Comparison of ENCODE assay signal across 1 cellular context in the genomic region with DNA sequence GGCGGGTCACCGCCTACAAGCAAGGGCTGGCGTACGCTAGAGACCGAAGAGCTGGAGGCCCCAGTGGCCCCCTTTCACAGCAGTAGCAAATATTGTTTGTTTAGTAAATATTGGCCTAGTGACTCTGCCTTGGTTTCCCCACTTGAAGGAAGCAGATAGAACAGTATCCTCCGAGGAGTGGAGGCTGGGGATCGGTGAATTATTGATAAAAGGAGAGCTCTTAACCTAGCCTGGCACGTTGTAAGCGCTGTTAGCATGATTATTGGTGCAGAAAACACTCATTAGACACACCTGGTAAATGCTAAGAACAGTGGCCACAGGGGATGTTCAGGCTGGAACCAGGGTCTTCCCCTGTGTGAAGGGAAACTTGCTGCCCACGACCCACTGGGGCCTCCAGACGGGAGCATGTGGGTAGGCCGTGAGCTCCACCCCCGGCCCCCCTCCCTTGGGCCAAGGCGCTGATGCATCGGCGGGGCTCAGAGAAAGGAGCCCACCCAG.
TF ChIP-seq lines count a peak whose summit lies in the region.

No MANE protein-coding gene starts in this region.

TF ChIP-seq in K562, 482 proteins besides CTCF, POLR2A, EP300 and RAD21 (continued from another document and continues in another):
- TF ChIP-seq, protein P1, sequence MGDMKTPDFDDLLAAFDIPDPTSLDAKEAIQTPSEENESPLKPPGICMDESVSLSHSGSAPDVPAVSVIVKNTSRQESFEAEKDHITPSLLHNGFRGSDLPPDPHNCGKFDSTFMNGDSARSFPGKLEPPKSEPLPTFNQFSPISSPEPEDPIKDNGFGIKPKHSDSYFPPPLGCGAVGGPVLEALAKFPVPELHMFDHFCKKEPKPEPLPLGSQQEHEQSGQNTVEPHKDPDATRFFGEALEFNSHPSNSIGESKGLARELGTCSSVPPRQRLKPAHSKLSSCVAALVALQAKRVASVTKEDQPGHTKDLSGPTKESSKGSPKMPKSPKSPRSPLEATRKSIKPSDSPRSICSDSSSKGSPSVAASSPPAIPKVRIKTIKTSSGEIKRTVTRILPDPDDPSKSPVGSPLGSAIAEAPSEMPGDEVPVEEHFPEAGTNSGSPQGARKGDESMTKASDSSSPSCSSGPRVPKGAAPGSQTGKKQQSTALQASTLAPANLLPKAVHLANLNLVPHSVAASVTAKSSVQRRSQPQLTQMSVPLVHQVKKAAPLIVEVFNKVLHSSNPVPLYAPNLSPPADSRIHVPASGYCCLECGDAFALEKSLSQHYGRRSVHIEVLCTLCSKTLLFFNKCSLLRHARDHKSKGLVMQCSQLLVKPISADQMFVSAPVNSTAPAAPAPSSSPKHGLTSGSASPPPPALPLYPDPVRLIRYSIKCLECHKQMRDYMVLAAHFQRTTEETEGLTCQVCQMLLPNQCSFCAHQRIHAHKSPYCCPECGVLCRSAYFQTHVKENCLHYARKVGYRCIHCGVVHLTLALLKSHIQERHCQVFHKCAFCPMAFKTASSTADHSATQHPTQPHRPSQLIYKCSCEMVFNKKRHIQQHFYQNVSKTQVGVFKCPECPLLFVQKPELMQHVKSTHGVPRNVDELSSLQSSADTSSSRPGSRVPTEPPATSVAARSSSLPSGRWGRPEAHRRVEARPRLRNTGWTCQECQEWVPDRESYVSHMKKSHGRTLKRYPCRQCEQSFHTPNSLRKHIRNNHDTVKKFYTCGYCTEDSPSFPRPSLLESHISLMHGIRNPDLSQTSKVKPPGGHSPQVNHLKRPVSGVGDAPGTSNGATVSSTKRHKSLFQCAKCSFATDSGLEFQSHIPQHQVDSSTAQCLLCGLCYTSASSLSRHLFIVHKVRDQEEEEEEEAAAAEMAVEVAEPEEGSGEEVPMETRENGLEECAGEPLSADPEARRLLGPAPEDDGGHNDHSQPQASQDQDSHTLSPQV (IDR thresholded peaks at IDR 0.05): 0 out of 2 replicates have a peak, but pooled peaks have one; percentile 54
- TF ChIP-seq HDAC2 (IDR thresholded peaks at IDR 0.05) (0 out of 2 replicates have a peak, but pooled peaks have one; percentile 5), EZH2 (IDR thresholded peaks at IDR 0.05; ENCODE audit: borderline replicate concordance, low read depth, low read length) (no peak), HMG20A (CRISPR knock-in tag; conservative IDR thresholded peaks at IDR 0.05) (no peak), IRF2 (CRISPR knock-in tag; IDR thresholded peaks at IDR 0.05) (no peak), ZNF263 (CRISPR knock-in tag; IDR thresholded peaks at IDR 0.05; ENCODE audit: borderline replicate concordance) (no peak), FOSL1 (tag; conservative IDR thresholded peaks at IDR 0.05) (0 out of 2 replicates have a peak, but pooled peaks have one; percentile 8), FIP1L1 (IDR thresholded peaks at IDR 0.05; ENCODE audit: low read depth, low read length, poor library complexity, severe bottlenecking) (no peak), PHB2 (IDR thresholded peaks at IDR 0.05; ENCODE audit: low read depth) (no peak), DLX4 (CRISPR knock-in tag; IDR thresholded peaks at IDR 0.05) (0 out of 2 replicates have a peak, but pooled peaks have one; percentile 52), CBFA2T3 (IDR thresholded peaks at IDR 0.05) (no peak), POLR2AphosphoS5 (IDR thresholded peaks at IDR 0.05; ENCODE audit: control insufficient read depth, insufficient read depth, low read depth, low read length) (no peak), MCM2 (IDR thresholded peaks at IDR 0.05; ENCODE audit: low read depth) (no peak), FOXK1 (CRISPR knock-in tag; IDR thresholded peaks at IDR 0.05; ENCODE audit: borderline replicate concordance) (no peak), SMARCA4 (IDR thresholded peaks at IDR 0.05) (no peak), ZNF436 (CRISPR knock-in tag; IDR thresholded peaks at IDR 0.05) (no peak), CXXC5 (CRISPR knock-in tag; IDR thresholded peaks at IDR 0.05) (no peak), PPARD (CRISPR knock-in tag; IDR thresholded peaks at IDR 0.05) (no peak), ZNF140 (CRISPR knock-in tag; IDR thresholded peaks at IDR 0.05) (no peak), ZBTB43 (CRISPR knock-in tag; IDR thresholded peaks at IDR 0.05) (no peak), GATAD2A (IDR thresholded peaks at IDR 0.05) (no peak), NFIX (CRISPR knock-in tag; IDR thresholded peaks at IDR 0.05; ENCODE audit: low read depth) (no peak), FOXP1 (CRISPR knock-in tag; IDR thresholded peaks at IDR 0.05) (no peak), ARHGAP35 (IDR thresholded peaks at IDR 0.05; ENCODE audit: partially characterized antibody) (no peak), ZNF395 (CRISPR knock-in tag; IDR thresholded peaks at IDR 0.05) (no peak), ZC3H8 (IDR thresholded peaks at IDR 0.05) (no peak), SIN3A (IDR thresholded peaks at IDR 0.05; ENCODE audit: borderline replicate concordance in 2 of 2, control insufficient read depth in 1 of 2, low read depth in 2 of 2, low read length in 2 of 2) (0 out of 4 replicates have a peak, but pooled peaks of 1 of the 2 experiments have one; percentile 1), HIVEP1 (CRISPR knock-in tag; IDR thresholded peaks at IDR 0.05) (no peak), SP1 (CRISPR knock-in tag; IDR thresholded peaks at IDR 0.05) (no peak), IRF1 (CRISPR knock-in tag; IDR thresholded peaks at IDR 0.05; ENCODE audit: borderline replicate concordance) (no peak), E4F1 (CRISPR knock-in tag; IDR thresholded peaks at IDR 0.05; ENCODE audit: borderline replicate concordance) (no peak), ZNF785 (CRISPR knock-in tag; IDR thresholded peaks at IDR 0.05) (no peak), XRCC5 (IDR thresholded peaks at IDR 0.05; ENCODE audit: low read depth, low read length) (no peak), PRPF4 (IDR thresholded peaks at IDR 0.05; ENCODE audit: insufficient read depth, low read depth, low read length, poor library complexity, severe bottlenecking) (no peak), FOS (IDR thresholded peaks at IDR 0.05; ENCODE audit: extremely low read depth, insufficient read length) (no peak), MEIS2 (IDR thresholded peaks at IDR 0.05; ENCODE audit: partially characterized antibody) (no peak), HNRNPK (IDR thresholded peaks at IDR 0.05; ENCODE audit: low read depth, low read length, poor library complexity, severe bottlenecking) (no peak), ZNF764 (CRISPR knock-in tag; IDR thresholded peaks at IDR 0.05; ENCODE audit: low read depth) (no peak), NR2F6 (CRISPR knock-in tag; IDR thresholded peaks at IDR 0.05) (no peak), PTBP1 (IDR thresholded peaks at IDR 0.05; ENCODE audit: low read depth, low read length) (no peak)
- TF ChIP-seq, protein P2, sequence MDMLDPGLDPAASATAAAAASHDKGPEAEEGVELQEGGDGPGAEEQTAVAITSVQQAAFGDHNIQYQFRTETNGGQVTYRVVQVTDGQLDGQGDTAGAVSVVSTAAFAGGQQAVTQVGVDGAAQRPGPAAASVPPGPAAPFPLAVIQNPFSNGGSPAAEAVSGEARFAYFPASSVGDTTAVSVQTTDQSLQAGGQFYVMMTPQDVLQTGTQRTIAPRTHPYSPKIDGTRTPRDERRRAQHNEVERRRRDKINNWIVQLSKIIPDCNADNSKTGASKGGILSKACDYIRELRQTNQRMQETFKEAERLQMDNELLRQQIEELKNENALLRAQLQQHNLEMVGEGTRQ (CRISPR knock-in tag; IDR thresholded peaks at IDR 0.05): no peak
- TF ChIP-seq, protein P3, sequence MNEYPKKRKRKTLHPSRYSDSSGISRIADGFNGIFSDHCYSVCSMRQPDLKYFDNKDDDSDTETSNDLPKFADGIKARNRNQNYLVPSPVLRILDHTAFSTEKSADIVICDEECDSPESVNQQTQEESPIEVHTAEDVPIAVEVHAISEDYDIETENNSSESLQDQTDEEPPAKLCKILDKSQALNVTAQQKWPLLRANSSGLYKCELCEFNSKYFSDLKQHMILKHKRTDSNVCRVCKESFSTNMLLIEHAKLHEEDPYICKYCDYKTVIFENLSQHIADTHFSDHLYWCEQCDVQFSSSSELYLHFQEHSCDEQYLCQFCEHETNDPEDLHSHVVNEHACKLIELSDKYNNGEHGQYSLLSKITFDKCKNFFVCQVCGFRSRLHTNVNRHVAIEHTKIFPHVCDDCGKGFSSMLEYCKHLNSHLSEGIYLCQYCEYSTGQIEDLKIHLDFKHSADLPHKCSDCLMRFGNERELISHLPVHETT (CRISPR knock-in tag; conservative IDR thresholded peaks at IDR 0.05 in 1 of 2, IDR thresholded peaks at IDR 0.05 in 1 of 2): no peak
- TF ChIP-seq, protein P4, sequence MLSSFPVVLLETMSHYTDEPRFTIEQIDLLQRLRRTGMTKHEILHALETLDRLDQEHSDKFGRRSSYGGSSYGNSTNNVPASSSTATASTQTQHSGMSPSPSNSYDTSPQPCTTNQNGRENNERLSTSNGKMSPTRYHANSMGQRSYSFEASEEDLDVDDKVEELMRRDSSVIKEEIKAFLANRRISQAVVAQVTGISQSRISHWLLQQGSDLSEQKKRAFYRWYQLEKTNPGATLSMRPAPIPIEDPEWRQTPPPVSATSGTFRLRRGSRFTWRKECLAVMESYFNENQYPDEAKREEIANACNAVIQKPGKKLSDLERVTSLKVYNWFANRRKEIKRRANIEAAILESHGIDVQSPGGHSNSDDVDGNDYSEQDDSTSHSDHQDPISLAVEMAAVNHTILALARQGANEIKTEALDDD (IDR thresholded peaks at IDR 0.05): no peak
- TF ChIP-seq, protein P5, sequence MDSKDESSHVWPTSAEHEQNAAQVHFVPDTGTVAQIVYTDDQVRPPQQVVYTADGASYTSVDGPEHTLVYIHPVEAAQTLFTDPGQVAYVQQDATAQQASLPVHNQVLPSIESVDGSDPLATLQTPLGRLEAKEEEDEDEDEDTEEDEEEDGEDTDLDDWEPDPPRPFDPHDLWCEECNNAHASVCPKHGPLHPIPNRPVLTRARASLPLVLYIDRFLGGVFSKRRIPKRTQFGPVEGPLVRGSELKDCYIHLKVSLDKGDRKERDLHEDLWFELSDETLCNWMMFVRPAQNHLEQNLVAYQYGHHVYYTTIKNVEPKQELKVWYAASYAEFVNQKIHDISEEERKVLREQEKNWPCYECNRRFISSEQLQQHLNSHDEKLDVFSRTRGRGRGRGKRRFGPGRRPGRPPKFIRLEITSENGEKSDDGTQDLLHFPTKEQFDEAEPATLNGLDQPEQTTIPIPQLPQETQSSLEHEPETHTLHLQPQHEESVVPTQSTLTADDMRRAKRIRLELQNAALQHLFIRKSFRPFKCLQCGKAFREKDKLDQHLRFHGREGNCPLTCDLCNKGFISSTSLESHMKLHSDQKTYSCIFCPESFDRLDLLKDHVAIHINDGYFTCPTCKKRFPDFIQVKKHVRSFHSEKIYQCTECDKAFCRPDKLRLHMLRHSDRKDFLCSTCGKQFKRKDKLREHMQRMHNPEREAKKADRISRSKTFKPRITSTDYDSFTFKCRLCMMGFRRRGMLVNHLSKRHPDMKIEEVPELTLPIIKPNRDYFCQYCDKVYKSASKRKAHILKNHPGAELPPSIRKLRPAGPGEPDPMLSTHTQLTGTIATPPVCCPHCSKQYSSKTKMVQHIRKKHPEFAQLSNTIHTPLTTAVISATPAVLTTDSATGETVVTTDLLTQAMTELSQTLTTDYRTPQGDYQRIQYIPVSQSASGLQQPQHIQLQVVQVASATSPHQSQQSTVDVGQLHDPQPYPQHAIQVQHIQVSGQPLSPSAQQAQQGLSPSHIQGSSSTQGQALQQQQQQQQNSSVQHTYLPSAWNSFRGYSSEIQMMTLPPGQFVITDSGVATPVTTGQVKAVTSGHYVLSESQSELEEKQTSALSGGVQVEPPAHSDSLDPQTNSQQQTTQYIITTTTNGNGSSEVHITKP (IDR thresholded peaks at IDR 0.05; ENCODE audit: partially characterized antibody): no peak
